Comparison of ENCODE assay signal across 8 cellular contexts in the genomic region with DNA sequence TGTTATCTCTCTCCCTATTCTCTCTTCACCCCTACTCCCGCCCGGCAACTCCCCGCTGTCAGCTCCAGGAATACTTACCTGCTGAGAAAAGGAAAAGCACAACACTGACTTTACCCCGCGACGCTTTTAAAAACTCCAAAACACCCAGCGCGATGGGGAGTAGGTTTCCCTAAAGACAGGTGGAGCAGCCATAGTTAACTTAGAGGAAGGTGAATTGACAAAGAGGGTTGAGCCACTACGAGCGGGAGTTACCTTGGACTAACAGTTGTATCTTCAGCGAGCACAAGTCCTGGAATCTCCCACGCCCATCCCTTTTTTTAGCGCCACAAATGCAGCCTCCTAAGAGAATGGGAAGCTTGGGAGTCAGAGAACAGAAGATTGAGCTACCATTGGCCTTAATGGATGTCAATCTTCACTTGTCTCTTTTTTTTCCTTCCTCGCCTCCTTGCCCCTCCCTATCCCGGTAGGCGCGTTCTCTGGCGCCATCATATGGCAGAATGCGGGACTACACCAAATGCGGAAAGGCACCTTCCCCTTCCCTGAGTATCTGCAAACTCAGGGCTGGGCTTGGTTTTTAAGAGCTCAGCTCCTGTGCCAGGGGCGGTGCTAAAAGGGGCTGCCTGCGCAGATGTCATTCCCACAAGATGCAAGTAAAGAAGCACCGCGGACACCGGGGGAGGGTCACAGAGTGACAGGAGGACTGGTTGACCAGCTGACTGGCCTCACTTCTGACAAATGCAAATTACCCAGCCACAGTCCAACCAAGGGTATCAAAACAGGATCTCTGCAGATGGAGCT. TPM values are rescaled to one million over a fixed set of nuclear protein-coding genes. Genes with fewer than 3 reads are reported as not detected.
DNase-seq lines count a peak whose midpoint lies in the region; ATAC-seq, FAIRE-seq and TF ChIP-seq lines count a peak whose summit lies in the region.
"Not testable (repeated sequence)": the region's sequence is repeated elsewhere in the genome, so short reads cannot be mapped to it uniquely, and the experiment has no call there.

No MANE protein-coding gene starts in this region.

- H3K27ac Mint-ChIP-seq in activated CD4-positive, alpha-beta T cell treated with anti-CD3 and anti-CD28 coated beads, Interleukin-2, amount 10 ng/mL, durations not matched to agents 7 days and 5 days, result not testable (repeated sequence)

- H3K4me2 ChIP-seq in HepG2 (ENCODE audit: low read depth, low read length), result peak overlapping the region; percentile 56

- TF ChIP-seq RAD21 in HepG2 (CRISPR knock-in tag; IDR thresholded peaks at IDR 0.05), result peak; percentile 30; the same call in 1 of the 2 replicates

- POLR2A ChIA-PET in activated CD4-positive, alpha-beta T cell treated with anti-CD3 and anti-CD28 coated beads, Interleukin-2, amount 10 ng/mL, durations not matched to agents 7 days and 5 days (lab: Charles Lee); HepG2 (lab: Yijun Ruan, JAX): not testable (repeated sequence)

- H3K79me2 ChIP-seq in HepG2 (ENCODE audit: insufficient read depth, low read length), result not testable (repeated sequence)

- not testable (repeated sequence) for H2AFZ ChIP-seq in HepG2 (ENCODE audit: low read length)

- 10% methylated on average over 23 of the region's 25 CpGs for WGBS in HepG2 (ENCODE audit: low lambda C conversion rate)

- intact Hi-C loops in HepG2 (cut with micrococcal nuclease; ENCODE audit: unreplicated experiment), result loop anchor here (1.0 to 5.0 kb wide), 3 partner anchors 100 to 206 kb away; no protein-coding TSS in a partner anchor

- not testable (repeated sequence) for H3K36me3 ChIP-seq in HepG2 (replicated peaks in 1 of 2; ENCODE audit: control insufficient read depth in 1 of 2, insufficient read depth in 2 of 2, low read length in 2 of 2)

- H3K4me1 Mint-ChIP-seq in activated CD4-positive, alpha-beta T cell treated with anti-CD3 and anti-CD28 coated beads, Interleukin-2, amount 10 ng/mL, durations not matched to agents 7 days and 5 days, result not testable (repeated sequence)

- H3K4me3 ChIP-seq in HepG2 (replicated peaks in 1 of 3; ENCODE audit: insufficient read depth in 1 of 3, low read depth in 2 of 3, low read length in 3 of 3), result peak overlapping the region in 1 of 3 experiments; percentile 24; a peak in 2 of 6 replicates

- not testable (repeated sequence) for H3K27ac ChIP-seq in HepG2 (ENCODE audit: extremely low read length, insufficient read depth, low read length)

- H4K20me1 ChIP-seq in HepG2 (ENCODE audit: insufficient read depth, low read length), result not testable (repeated sequence)

- ATAC-seq in GM19351 (IDR thresholded peaks at IDR 0.05; ENCODE audit: unreplicated experiment), result peak; percentile 90
- ATAC-seq in HG03457 (IDR thresholded peaks at IDR 0.05; ENCODE audit: unreplicated experiment), result peak; percentile 90
- ATAC-seq in HepG2, result peak; percentile 94

- TF ChIP-seq POLR2A in HepG2 (IDR thresholded peaks at IDR 0.05; ENCODE audit: insufficient read depth in 1 of 2, low read depth in 2 of 2, low read length in 2 of 2), result not testable (repeated sequence)

- not testable (repeated sequence) for H3K9me3 ChIP-seq in HepG2 (ENCODE audit: low read length)

- peak; percentile 63 for FAIRE-seq in HepG2 (lab: Jason Lieb, UNC)

- not testable (repeated sequence) for H3K27me3 ChIP-seq in HepG2 (ENCODE audit: control insufficient read depth in 1 of 2, insufficient read depth in 2 of 2, low read length in 2 of 2)

- BruUV-seq in HepG2 (replicated peaks; lab: Mats Ljungman, UMichigan), result not testable (repeated sequence)

- DNase-seq in C1 segment of cervical spinal cord (lab: John Stamatoyannopoulos, UW) (peak in 11 of 14 donors; percentile 5 to 68 (median 46)), NCI-H510A treated with DMSO at 0.1 percent for 48 hours (lab: John Stamatoyannopoulos, UW) (peak; percentile 77), dermis blood vessel endothelial cell (peak; percentile 87), HepG2 (ENCODE audit: low spot score) (peak; percentile 66)
- peak; percentile 83 for DNase-seq in activated CD4-positive, alpha-beta T cell treated with anti-CD3 and anti-CD28 coated beads, Interleukin-2, amount 10 ng/mL, durations not matched to agents 7 days and 5 days
- DNase-seq in stimulated activated CD4-positive, alpha-beta T cell treated with anti-CD3 and anti-CD28 coated beads, Interleukin-2, amount 100 ng/mL, for 24 hours, result peak; percentile 87 to 91

- peak overlapping the region; percentile 66 for H3K4me3 Mint-ChIP-seq in activated CD4-positive, alpha-beta T cell treated with anti-CD3 and anti-CD28 coated beads, Interleukin-2, amount 10 ng/mL, durations not matched to agents 7 days and 5 days

- TF ChIP-seq CTCF in HepG2 (CRISPR knock-in tag; IDR thresholded peaks at IDR 0.05), result peak; percentile 90

- not testable (repeated sequence) for H3K9me3 Mint-ChIP-seq in activated CD4-positive, alpha-beta T cell treated with anti-CD3 and anti-CD28 coated beads, Interleukin-2, amount 10 ng/mL, durations not matched to agents 7 days and 5 days

- not testable (repeated sequence) for TF ChIP-seq EP300 in HepG2 (IDR thresholded peaks at IDR 0.05; ENCODE audit: low read depth in 2 of 2, low read length in 2 of 2); HepG2 (CRISPR knock-in tag; IDR thresholded peaks at IDR 0.05; ENCODE audit: borderline replicate concordance)

- CTCF ChIA-PET in activated CD4-positive, alpha-beta T cell treated with anti-CD3 and anti-CD28 coated beads, Interleukin-2, amount 10 ng/mL, durations not matched to agents 7 days and 5 days (lab: Charles Lee), result interaction anchor here (0.7 to 2.0 kb wide), 13 partner anchors 9 to 514 kb away, joined by 3 to 8 read pairs (median 4); a partner anchor contains a TSS
- CTCF ChIA-PET in HepG2 (lab: Yijun Ruan, JAX; ENCODE audit: low intra/inter-chr PET ratio, low total read pairs), result interaction anchor here (0.7 kb wide), 1 partner anchor 100 kb away, joined by 5 read pairs; no protein-coding TSS in a partner anchor

- in situ Hi-C loops in HepG2 (cut with HindIII; ENCODE audit: extremely low pct_ligation_motif_present, low pct_unique_long_range_greater_than_20kb), result not testable (repeated sequence)

- not testable (repeated sequence) for H3K36me3 Mint-ChIP-seq in activated CD4-positive, alpha-beta T cell treated with anti-CD3 and anti-CD28 coated beads, Interleukin-2, amount 10 ng/mL, durations not matched to agents 7 days and 5 days (ENCODE audit: low read depth)

- H3K4me1 ChIP-seq in HepG2 (ENCODE audit: insufficient read depth, low read length), result not testable (repeated sequence)

- not testable (repeated sequence) for H3K9ac ChIP-seq in HepG2 (ENCODE audit: insufficient read depth, low read depth, low read length)

- peaks cover 28% of the 10 kb centered on the region for H3K27me3 Mint-ChIP-seq in activated CD4-positive, alpha-beta T cell treated with anti-CD3 and anti-CD28 coated beads, Interleukin-2, amount 10 ng/mL, durations not matched to agents 7 days and 5 days

RNA-seq across cellular contexts. Expression of a gene that starts 27.8 kb away (rescaled TPM):
- total RNA-seq in activated CD4-positive, alpha-beta T cell treated with anti-CD3 and anti-CD28 coated beads, Interleukin-2, amount 10 ng/mL, durations not matched to agents 7 days and 5 days, result not detected
- total RNA-seq in dermis blood vessel endothelial cell (not detected in 2 replicates), HepG2 (2016; rRNA removed; fragmentation: Illumina TruSeq; extraction: Trizol) (not detected in 2 replicates)
- total RNA-seq in HepG2 (2016; cell fraction: cytosol; rRNA removed; fragmentation: Illumina TruSeq; extraction: Trizol; ENCODE audit: low read depth), result not detected in 2 replicates
- total RNA-seq in HepG2 (2016; cell fraction: insoluble cytoplasmic fraction; rRNA removed; fragmentation: Illumina TruSeq; extraction: Trizol), result not detected in 2 replicates
- total RNA-seq in HepG2 (2016; cell fraction: membrane; rRNA removed; fragmentation: Illumina TruSeq; extraction: Trizol), result not detected in 2 replicates
- total RNA-seq in HepG2 (2016; cell fraction: nucleus; rRNA removed; fragmentation: Illumina TruSeq; extraction: Trizol), result not detected in 2 replicates
- not detected in 2 replicates for polyA plus RNA-seq in HepG2 (2011; rRNA removed)
- polyA plus RNA-seq in HepG2 (2011; cell fraction: cytosol; rRNA removed), result not detected in 2 replicates
- polyA plus RNA-seq in HepG2 (2011; cell fraction: nucleus; rRNA removed), result not detected in 2 replicates
- polyA plus RNA-seq in HepG2 (2012), result not detected in 2 replicates
- polyA plus RNA-seq in HepG2 (2016; cell fraction: cytosol; fragmentation: Illumina TruSeq; extraction: Trizol; ENCODE audit: low read depth), result not detected in 2 replicates
- polyA plus RNA-seq in HepG2 (2016; cell fraction: insoluble cytoplasmic fraction; fragmentation: Illumina TruSeq; extraction: Trizol; ENCODE audit: low read depth), result not detected in 2 replicates
- not detected in 2 replicates for polyA plus RNA-seq in HepG2 (2016; cell fraction: membrane; fragmentation: Illumina TruSeq; extraction: Trizol; ENCODE audit: low read depth)
- not detected in 2 replicates for polyA plus RNA-seq in HepG2 (2016; cell fraction: nucleus; fragmentation: Illumina TruSeq; extraction: Trizol; ENCODE audit: insufficient read depth, low read depth)
- not detected in 2 replicates for polyA minus RNA-seq in HepG2 (2011; rRNA and poly(A)+ RNA removed; ENCODE audit: low replicate concordance)
- polyA minus RNA-seq in HepG2 (2011; cell fraction: cytosol; rRNA and poly(A)+ RNA removed), result not detected in 2 replicates
- not detected in 2 replicates for polyA minus RNA-seq in HepG2 (2011; cell fraction: nucleus; rRNA and poly(A)+ RNA removed)

RNA-seq across cellular contexts. Expression of a gene that starts 48.7 kb away (rescaled TPM):
- total RNA-seq in activated CD4-positive, alpha-beta T cell treated with anti-CD3 and anti-CD28 coated beads, Interleukin-2, amount 10 ng/mL, durations not matched to agents 7 days and 5 days, result 100 to 1,000 TPM in 1 of 2 experiments, 10 to 100 TPM in 1; 95.8 to 106 TPM
- total RNA-seq in dermis blood vessel endothelial cell, result 20.6 and 37.6 TPM in 2 replicates
- total RNA-seq in HepG2 (2016; rRNA removed; fragmentation: Illumina TruSeq; extraction: Trizol), result 28.2 and 44.5 TPM in 2 replicates
- total RNA-seq in HepG2 (2016; cell fraction: cytosol; rRNA removed; fragmentation: Illumina TruSeq; extraction: Trizol; ENCODE audit: low read depth), result 2.2 and 2.6 TPM in 2 replicates
- 27.8 and 40.2 TPM in 2 replicates for total RNA-seq in HepG2 (2016; cell fraction: insoluble cytoplasmic fraction; rRNA removed; fragmentation: Illumina TruSeq; extraction: Trizol)
- 9.4 and 12.1 TPM in 2 replicates for total RNA-seq in HepG2 (2016; cell fraction: membrane; rRNA removed; fragmentation: Illumina TruSeq; extraction: Trizol)
- 36.1 and 43.3 TPM in 2 replicates for total RNA-seq in HepG2 (2016; cell fraction: nucleus; rRNA removed; fragmentation: Illumina TruSeq; extraction: Trizol)
- polyA plus RNA-seq in HepG2 (2011; rRNA removed), result 1.5 and 1.6 TPM in 2 replicates
- polyA plus RNA-seq in HepG2 (2011; cell fraction: cytosol; rRNA removed), result 0.74 and 1.2 TPM in 2 replicates
- polyA plus RNA-seq in HepG2 (2011; cell fraction: nucleus; rRNA removed), result 1.1 and 1.2 TPM in 2 replicates
- polyA plus RNA-seq in HepG2 (2012), result 1.5 and 3.5 TPM in 2 replicates
- polyA plus RNA-seq in HepG2 (2016; cell fraction: cytosol; fragmentation: Illumina TruSeq; extraction: Trizol; ENCODE audit: low read depth), result 0.65 and 0.84 TPM in 2 replicates
- polyA plus RNA-seq in HepG2 (2016; cell fraction: insoluble cytoplasmic fraction; fragmentation: Illumina TruSeq; extraction: Trizol; ENCODE audit: low read depth), result 25.4 and 25.6 TPM in 2 replicates
- polyA plus RNA-seq in HepG2 (2016; cell fraction: membrane; fragmentation: Illumina TruSeq; extraction: Trizol; ENCODE audit: low read depth), result 2.4 and 2.9 TPM in 2 replicates
- polyA plus RNA-seq in HepG2 (2016; cell fraction: nucleus; fragmentation: Illumina TruSeq; extraction: Trizol; ENCODE audit: insufficient read depth, low read depth), result 15.5 and 18.1 TPM in 2 replicates
- polyA minus RNA-seq in HepG2 (2011; rRNA and poly(A)+ RNA removed; ENCODE audit: low replicate concordance), result 1.0 and 15.0 TPM in 2 replicates
- 1.9 and 2.9 TPM in 2 replicates for polyA minus RNA-seq in HepG2 (2011; cell fraction: cytosol; rRNA and poly(A)+ RNA removed)
- polyA minus RNA-seq in HepG2 (2011; cell fraction: nucleus; rRNA and poly(A)+ RNA removed), result 15.8 and 21.4 TPM in 2 replicates
